22 cellular contexts compared by ENCODE assay signal in the genomic region with DNA sequence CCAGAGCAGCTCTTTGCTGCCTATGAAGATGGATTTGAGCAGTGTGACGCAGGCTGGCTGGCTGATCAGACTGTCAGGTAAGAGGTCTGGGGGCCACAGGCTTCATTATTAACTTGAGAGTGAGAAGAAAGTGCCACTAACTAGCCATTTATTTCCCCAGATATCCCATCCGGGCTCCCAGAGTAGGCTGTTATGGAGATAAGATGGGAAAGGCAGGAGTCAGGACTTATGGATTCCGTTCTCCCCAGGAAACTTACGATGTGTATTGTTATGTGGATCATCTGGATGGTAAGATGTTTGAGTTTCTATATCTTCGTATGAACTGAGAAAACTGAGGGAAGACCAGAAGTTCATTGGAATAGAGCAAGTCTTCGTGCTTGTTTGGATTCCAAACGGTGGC. TPM values are rescaled to one million over a fixed set of nuclear protein-coding genes. Genes with fewer than 3 reads are reported as not detected.
"Had no signal": no experiment of that assay in that cellular context is flagged by ENCODE, and none has a peak within 500 bp of the region (broad histone marks: within the 10 kb centered on the region; RNA-seq: fewer than 3 reads in every experiment).

No MANE protein-coding gene starts in this region.

- H3K27me3 ChIP-seq: body of pancreas, esophagus muscularis mucosa, neutrophil, ovary, spleen, tibial artery had no signal

- H3K27ac ChIP-seq: body of pancreas, esophagus muscularis mucosa, neutrophil, ovary, prostate gland, spleen, tibial artery had no signal

- H3K4me1 ChIP-seq: body of pancreas, esophagus muscularis mucosa, prostate gland, spleen, tibial artery had no signal

- H3K27me3 Mint-ChIP-seq: memory B cell; stimulated activated naive CD8-positive, alpha-beta T cell treated with anti-CD3 and anti-CD28 coated beads, Interleukin-15, Interleukin-2, amounts not matched to agents 100 ng/mL and 50 ng/mL, for 24 hours had no signal

- H3K36me3 ChIP-seq: esophagus muscularis mucosa, neutrophil, ovary, prostate gland, spleen had no signal

- H3K36me3 Mint-ChIP-seq: activated CD4-positive, alpha-beta memory T cell treated with anti-CD3 and anti-CD28 coated beads for 36 hours; activated naive CD8-positive, alpha-beta T cell treated with anti-CD3 and anti-CD28 coated beads, Interleukin-2, amount 10 ng/mL, durations not matched to agents 7 days and 5 days; memory B cell; naive thymus-derived CD4-positive, alpha-beta T cell had no signal

- H3K9me3 Mint-ChIP-seq: activated CD4-positive, alpha-beta memory T cell treated with anti-CD3 and anti-CD28 coated beads for 36 hours; activated naive CD4-positive, alpha-beta T cell treated with anti-CD3 and anti-CD28 coated beads for 36 hours; activated naive CD8-positive, alpha-beta T cell treated with anti-CD3 and anti-CD28 coated beads, Interleukin-2, amount 10 ng/mL, durations not matched to agents 7 days and 5 days; memory B cell; naive thymus-derived CD4-positive, alpha-beta T cell; stimulated activated naive CD8-positive, alpha-beta T cell treated with anti-CD3 and anti-CD28 coated beads, Interleukin-15, Interleukin-2, amounts not matched to agents 100 ng/mL and 50 ng/mL, for 24 hours had no signal

- H3K9me3 ChIP-seq: body of pancreas, esophagus muscularis mucosa, neutrophil, ovary, prostate gland, spleen, tibial artery had no signal

- H3K4me1 Mint-ChIP-seq: activated naive CD8-positive, alpha-beta T cell treated with anti-CD3 and anti-CD28 coated beads, Interleukin-2, amount 10 ng/mL, durations not matched to agents 7 days and 5 days; memory B cell; naive thymus-derived CD4-positive, alpha-beta T cell had no signal

- DNase-seq: activated CD4-positive, alpha-beta memory T cell treated with anti-CD3 and anti-CD28 coated beads for 36 hours; activated CD4-positive, alpha-beta T cell treated with anti-CD3 and anti-CD28 coated beads for 48 hours; activated CD4-positive, CD25-positive, alpha-beta regulatory T cell; activated effector memory CD4-positive, alpha-beta T cell treated with Interleukin-2 at 50 U/mL for 16 hours; activated naive CD4-positive, alpha-beta T cell treated with anti-CD3 and anti-CD28 coated beads for 36 hours; activated naive CD8-positive, alpha-beta T cell treated with anti-CD3 and anti-CD28 coated beads, Interleukin-2, amount 10 ng/mL, durations not matched to agents 7 days and 5 days; activated T-cell treated with anti-CD3 and anti-CD28 coated beads, Interleukin-2, amount 50 U/mL, for 48 hours; body of pancreas; effector memory CD4-positive, alpha-beta T cell; glutamatergic neuron; hippocampal formation; naive thymus-derived CD4-positive, alpha-beta T cell; ovary; spleen; stimulated activated CD4-positive, alpha-beta T cell treated with anti-CD3 and anti-CD28 coated beads, Interleukin-4, amount 100 ng/mL, for 24 hours; T1000; tibial artery had no signal

- H3K4me3 ChIP-seq: body of pancreas, esophagus muscularis mucosa, ovary, prostate gland, spleen, tibial artery had no signal

- H3K4me3 Mint-ChIP-seq: activated CD4-positive, alpha-beta memory T cell treated with anti-CD3 and anti-CD28 coated beads for 36 hours; activated naive CD4-positive, alpha-beta T cell treated with anti-CD3 and anti-CD28 coated beads for 36 hours; activated naive CD8-positive, alpha-beta T cell treated with anti-CD3 and anti-CD28 coated beads, Interleukin-2, amount 10 ng/mL, durations not matched to agents 7 days and 5 days; memory B cell; naive thymus-derived CD4-positive, alpha-beta T cell; stimulated activated naive CD8-positive, alpha-beta T cell treated with anti-CD3 and anti-CD28 coated beads, Interleukin-15, Interleukin-2, amounts not matched to agents 100 ng/mL and 50 ng/mL, for 24 hours had no signal

- H3K27ac Mint-ChIP-seq: activated CD4-positive, alpha-beta memory T cell treated with anti-CD3 and anti-CD28 coated beads for 36 hours; activated naive CD4-positive, alpha-beta T cell treated with anti-CD3 and anti-CD28 coated beads for 36 hours; activated naive CD8-positive, alpha-beta T cell treated with anti-CD3 and anti-CD28 coated beads, Interleukin-2, amount 10 ng/mL, durations not matched to agents 7 days and 5 days; memory B cell; naive thymus-derived CD4-positive, alpha-beta T cell; stimulated activated naive CD8-positive, alpha-beta T cell treated with anti-CD3 and anti-CD28 coated beads, Interleukin-15, Interleukin-2, amounts not matched to agents 100 ng/mL and 50 ng/mL, for 24 hours had no signal

- ATAC-seq: body of pancreas; naive thymus-derived CD4-positive, alpha-beta T cell had no signal

RNA-seq across cellular contexts. Expression of gene VCAN, which starts 22.1 kb away (rescaled TPM):
- total RNA-seq: activated naive CD4-positive, alpha-beta T cell treated with anti-CD3 and anti-CD28 coated beads for 36 hours had no signal
